ENCODE assay signal across 8 cellular contexts in the genomic region with DNA sequence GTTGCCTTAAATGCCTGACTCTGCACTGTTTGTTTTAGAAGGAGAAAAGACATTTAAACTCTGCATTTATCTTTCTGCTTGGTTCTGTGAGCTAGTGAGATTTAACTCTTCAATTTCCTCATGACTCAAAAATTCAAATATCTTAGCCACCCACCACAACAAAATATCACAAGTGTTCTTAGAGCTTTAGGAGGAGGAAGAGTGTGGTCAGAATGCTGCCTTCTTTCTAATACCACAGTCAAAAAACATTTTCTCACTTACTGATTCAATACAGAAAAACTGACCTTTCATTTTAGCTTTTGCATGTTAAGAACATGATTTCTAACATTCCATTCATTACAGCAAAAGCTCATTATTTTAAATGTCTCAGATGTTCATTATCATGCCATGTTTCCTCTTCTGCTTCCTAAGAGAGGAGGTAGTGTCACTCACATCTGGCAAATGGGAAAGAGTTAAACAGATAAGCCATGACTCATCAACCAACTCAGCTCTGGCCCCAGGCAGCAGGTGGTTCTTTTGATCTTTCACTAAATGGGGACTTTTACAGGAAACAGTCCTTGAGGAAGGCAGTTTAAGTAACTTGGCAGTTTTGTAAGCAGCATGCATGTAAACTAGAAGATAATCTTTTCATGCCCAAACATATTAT. TPM values are rescaled to one million over a fixed set of nuclear protein-coding genes. Genes with fewer than 3 reads are reported as not detected.
DNase-seq lines count a peak whose midpoint lies in the region; ATAC-seq, FAIRE-seq and TF ChIP-seq lines count a peak whose summit lies in the region.

No MANE protein-coding gene starts in this region.

- H3K4me3 ChIP-seq in A549: no peak overlapping the region
- no peak overlapping the region for H3K4me3 ChIP-seq in kidney (ENCODE audit: low read length in 2 of 2)

- CTCF ChIA-PET in A549 (lab: Yijun Ruan, JAX): interaction anchor here (0.5 to 1.8 kb wide), 12 partner anchors 9 to 1474 kb away, joined by 3 to 7 read pairs (median 3); no protein-coding TSS in a partner anchor

- POLR2A ChIA-PET in A549 (lab: Yijun Ruan, JAX): interaction anchor here (1.2 kb wide), 1 partner anchor 183 kb away, joined by 3 read pairs; a partner anchor contains a TSS

- peaks cover 0 to 3% of the 10 kb centered on the region in 2 donors for H3K36me3 ChIP-seq in kidney (ENCODE audit: control insufficient read depth in 1 of 2, insufficient read depth in 2 of 2, low read length in 2 of 2)

- TF ChIP-seq CTCF in A549 (IDR thresholded peaks at IDR 0.05) (no peak), kidney (IDR thresholded peaks at IDR 0.05; ENCODE audit: borderline replicate concordance, extremely low read depth, insufficient read depth) (no peak)

- peaks cover 36% of the 10 kb centered on the region for H3K4me1 ChIP-seq in A549
- H3K4me1 ChIP-seq in kidney (ENCODE audit: control insufficient read depth in 1 of 2, insufficient read depth in 1 of 2, low read depth in 1 of 2, low read length in 2 of 2): peaks cover 0 to 4% of the 10 kb centered on the region in 2 donors

- peak overlapping the region; percentile 4 to 38; a peak in 4 of 6 replicates for H3K27ac ChIP-seq in A549
- no peak overlapping the region for H3K27ac ChIP-seq in kidney (ENCODE audit: low read depth in 2 of 2, low read length in 2 of 2)

- ATAC-seq in A549: 0 out of 6 replicates have a peak, but pooled peaks of 1 of the 2 experiments have one; percentile 33
- peak; percentile 92 for ATAC-seq in GM18502 (IDR thresholded peaks at IDR 0.05; ENCODE audit: poor library complexity, unreplicated experiment)
- ATAC-seq in HG02610 (IDR thresholded peaks at IDR 0.05; ENCODE audit: unreplicated experiment): peak; percentile 90

- no peak for TF ChIP-seq POLR2A in A549 (IDR thresholded peaks at IDR 0.05; ENCODE audit: low read length)

- intact Hi-C loops in kidney (cut with DNase I): loop anchor here (10.0 kb wide), 2 partner anchors 205 to 325 kb away; no protein-coding TSS in a partner anchor

- H3K4me2 ChIP-seq in A549: peak overlapping the region; percentile 39

- no peak for TF ChIP-seq RAD21 in A549 (conservative IDR thresholded peaks at IDR 0.05 in 1 of 2, IDR thresholded peaks at IDR 0.05 in 1 of 2)

- TF ChIP-seq EP300 in A549 (IDR thresholded peaks at IDR 0.05): no peak

- peak; percentile 28 for FAIRE-seq in A549 (lab: Jason Lieb, UNC)
- no peak for FAIRE-seq in kidney (lab: Jason Lieb, UNC)

- H3K9me3 ChIP-seq in A549 (peaks cover 14% of the 10 kb centered on the region; the same call in 2 of the 3 replicates), kidney (ENCODE audit: control insufficient read depth in 1 of 2, low read length in 2 of 2) (peaks cover 0 to 10% of the 10 kb centered on the region in 2 donors)

- DNase-seq in A549 (ENCODE audit: low read depth in 1 of 2, low spot score in 1 of 2): peak; percentile 21 to 41
- DNase-seq in MV-4-11 (lab: John Stamatoyannopoulos, UW): peak; percentile 41
- peak; percentile 4 to 39 for DNase-seq in dermis microvascular lymphatic vessel endothelial cell (ENCODE audit: low read depth in 2 of 2)
- no peak for DNase-seq in DMS114 treated with DMSO at 0.1 percent for 48 hours (lab: John Stamatoyannopoulos, UW; ENCODE audit: unreplicated experiment)
- DNase-seq in medulla oblongata (ENCODE audit: extremely low spot score): no peak
- DNase-seq in kidney: no peak

- no peak overlapping the region for H3K9ac ChIP-seq in kidney (ENCODE audit: low read length in 2 of 2)

TF ChIP-seq in A549, 52 proteins besides CTCF, POLR2A, EP300 and RAD21:
- TF ChIP-seq JUNB (IDR thresholded peaks at IDR 0.05) (peak; percentile 60; the same call in 1 of the 2 replicates), HEYL (CRISPR knock-in tag; IDR thresholded peaks at IDR 0.05) (no peak), FOSL2 (IDR thresholded peaks at IDR 0.05) (peak; percentile 26; the same call in 1 of the 2 replicates), FOSL2 (CRISPR knock-in tag; IDR thresholded peaks at IDR 0.05) (peak; percentile 79)

RNA-seq across cellular contexts. Expression of a gene that starts 56.4 kb away (rescaled TPM):
- polyA plus RNA-seq in A549 (2011; rRNA removed) (not detected in 2 replicates), A549 (2017; fragmentation: RNase III; extraction: RNeasy Plus Mini Kit Qiagen cat#74134 plus additional on column Dnase treatment) (not detected in 3 replicates), kidney (ENCODE audit: insufficient read depth, low read depth, low replicate concordance) (not detected)
- not detected in 2 replicates for polyA plus RNA-seq in A549 (2012; cell fraction: cytosol; rRNA removed)
- not detected in 2 replicates for polyA plus RNA-seq in A549 (2012; cell fraction: nucleus; rRNA removed)
- polyA minus RNA-seq in A549 (2011; rRNA and poly(A)+ RNA removed): under 0.01 TPM in 1 of 2 replicates, not detected in the other
- total RNA-seq in dermis microvascular lymphatic vessel endothelial cell (not detected in 2 replicates), kidney (not detected)

RNA-seq across cellular contexts. Expression of a gene that starts 57.6 kb away (rescaled TPM):
- polyA plus RNA-seq in A549 (2011; rRNA removed) (not detected in 2 replicates), A549 (2017; fragmentation: RNase III; extraction: RNeasy Plus Mini Kit Qiagen cat#74134 plus additional on column Dnase treatment) (not detected in 3 replicates), kidney (ENCODE audit: insufficient read depth, low read depth, low replicate concordance) (not detected)
- polyA plus RNA-seq in A549 (2012; cell fraction: cytosol; rRNA removed): not detected in 2 replicates
- polyA plus RNA-seq in A549 (2012; cell fraction: nucleus; rRNA removed): not detected in 2 replicates
- polyA minus RNA-seq in A549 (2011; rRNA and poly(A)+ RNA removed): under 0.01 TPM in 1 of 2 replicates, not detected in the other
- total RNA-seq in dermis microvascular lymphatic vessel endothelial cell (not detected in 2 replicates), kidney (not detected)

Comparison
In these comparisons a context has a peak if more than half of its experiments do, and no peak if none do; other contexts are left out.
1. DNase-seq: peak in A549 (2 of 2), MV-4-11 (single experiment) and dermis microvascular lymphatic vessel endothelial cell (2 of 2); none in DMS114 treated with DMSO at 0.1 percent for 48 hours (single experiment), medulla oblongata (single experiment) and kidney (single experiment).
2. H3K27ac ChIP-seq: peak in A549 (2 of 2); none in kidney (0 of 2).